In genomic region chr10:36057180-36057579, GRCh38 we compare ENCODE assay signal across 21 cellular contexts.
"Had no signal": no experiment of that assay in that cellular context is flagged by ENCODE, and none has a peak within 500 bp of the region (broad histone marks: within the 10 kb centered on the region; RNA-seq: fewer than 3 reads in every experiment).

No MANE protein-coding gene starts in this region.

- H3K9me3 ChIP-seq: esophagus squamous epithelium, lower lobe of right lung, pancreas, right lobe of liver, testis, upper lobe of left lung had no signal

- H3K4me3 ChIP-seq: esophagus squamous epithelium, lower lobe of right lung, pancreas, right lobe of liver, stomach, testis, tibial nerve, upper lobe of left lung had no signal

- H3K4me1 ChIP-seq: esophagus squamous epithelium, lower lobe of right lung, pancreas, right lobe of liver, stomach, tibial nerve, upper lobe of left lung had no signal

- H3K27ac ChIP-seq: esophagus squamous epithelium, lower lobe of right lung, pancreas, right lobe of liver, stomach, testis, tibial nerve, upper lobe of left lung had no signal

- DNase-seq: cortex of kidney; effector memory CD8-positive, alpha-beta T cell; erythroblast; esophagus squamous epithelium; hypothalamus; left ventricle myocardium superior; lower lobe of right lung; natural killer cell; occipital lobe; pancreas; right lobe of liver; small intestine; stimulated activated CD4-positive, alpha-beta T cell treated with anti-CD3 and anti-CD28 coated beads, Interleukin-12 subunit alpha, Interleukin-12 subunit beta, amount 100 ng/mL, for 4 hours; stimulated activated CD4-positive, alpha-beta T cell treated with anti-CD3 and anti-CD28 coated beads, Interleukin-1b, Interleukin-23, amount 100 ng/mL, for 48 hours; stimulated activated CD4-positive, alpha-beta T cell treated with anti-CD3 and anti-CD28 coated beads, Interleukin-4, amount 100 ng/mL, for 1 hour; stimulated activated CD8-positive, alpha-beta memory T cell treated with anti-CD3 and anti-CD28 coated beads, Interleukin-4, amount 100 ng/mL, for 48 hours; stimulated activated naive CD4-positive, alpha-beta T cell treated with Interleukin-2 at 50 U/mL for 16 hours; stomach; testis; upper lobe of left lung had no signal

- ATAC-seq: effector memory CD8-positive, alpha-beta T cell; left ventricle myocardium superior; lower lobe of right lung; natural killer cell; pancreas; right lobe of liver had no signal

- H3K36me3 ChIP-seq: esophagus squamous epithelium, lower lobe of right lung, pancreas, right lobe of liver, stomach, tibial nerve, upper lobe of left lung had no signal

- H3K27me3 ChIP-seq: esophagus squamous epithelium, pancreas, right lobe of liver, stomach, testis, tibial nerve, upper lobe of left lung had no signal
